In the genomic region with DNA sequence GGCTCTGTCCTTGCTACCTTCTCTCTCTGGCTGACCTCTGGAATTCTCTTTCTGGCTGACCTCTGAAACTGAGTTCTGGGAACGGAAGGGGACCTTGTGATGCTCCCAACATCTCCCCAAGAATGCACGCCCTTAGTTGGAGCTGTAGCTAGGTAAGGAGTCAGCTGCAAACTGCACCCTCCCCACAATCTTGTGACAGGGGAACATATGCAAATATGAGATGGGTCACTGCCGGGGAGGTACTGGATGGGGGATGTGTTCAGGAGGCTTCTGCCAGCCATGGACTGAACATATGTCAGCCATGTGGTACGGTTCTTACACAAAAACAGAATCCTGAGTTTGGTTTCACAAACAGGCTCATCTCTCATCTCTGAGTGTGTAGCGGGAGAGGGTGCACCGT, we compare ENCODE assay signal across 13 cellular contexts. TPM values are rescaled to one million over a fixed set of nuclear protein-coding genes. Genes with fewer than 3 reads are reported as not detected.
DNase-seq lines count a peak whose midpoint lies in the region; ATAC-seq and TF ChIP-seq lines count a peak whose summit lies in the region.
"Had no signal": no experiment of that assay in that cellular context is flagged by ENCODE, and none has a peak within 500 bp of the region (broad histone marks: within the 10 kb centered on the region; RNA-seq: fewer than 3 reads in every experiment).

No MANE protein-coding gene starts in this region.

- no peak overlapping the region for H3K4me3 Mint-ChIP-seq in activated CD4-positive, alpha-beta T cell treated with anti-CD3 and anti-CD28 coated beads, Interleukin-2, amount 10 ng/mL, durations not matched to agents 24 days and 14 days
- H3K4me3 Mint-ChIP-seq in activated CD4-positive, alpha-beta T cell treated with anti-CD3 and anti-CD28 coated beads, Interleukin-2, amount 10 ng/mL, durations not matched to agents 7 days and 5 days: no peak overlapping the region

- H3K27me3 Mint-ChIP-seq in activated CD4-positive, alpha-beta T cell treated with anti-CD3 and anti-CD28 coated beads, Interleukin-2, amount 10 ng/mL, durations not matched to agents 24 days and 14 days: no peaks in the 10 kb centered on the region
- H3K27me3 Mint-ChIP-seq in activated CD4-positive, alpha-beta T cell treated with anti-CD3 and anti-CD28 coated beads, Interleukin-2, amount 10 ng/mL, durations not matched to agents 7 days and 5 days: no peaks in the 10 kb centered on the region

- H3K4me3 ChIP-seq in spleen: peak overlapping the region in 1 of 8 donors; percentile 43
- H3K4me3 ChIP-seq: HAP-1 had no signal

- intact Hi-C loops in activated CD4-positive, alpha-beta T cell treated with anti-CD3 and anti-CD28 coated beads, Interleukin-2, amount 10 ng/mL, durations not matched to agents 24 days and 14 days (cut with micrococcal nuclease): no loop called here
- intact Hi-C loops in spleen (cut with DNase I; ENCODE audit: low total_unique reads): no loop called here
- intact Hi-C loops in sciatic nerve (cut with DNase I): no loop called here

- 62 to 80% (median 77%) methylated on average over 5 to 6 of the region's 6 CpGs for WGBS in spleen, 5 donors

- H3K9me3 Mint-ChIP-seq in activated CD4-positive, alpha-beta T cell treated with anti-CD3 and anti-CD28 coated beads, Interleukin-2, amount 10 ng/mL, durations not matched to agents 24 days and 14 days: peaks cover 2% of the 10 kb centered on the region
- H3K9me3 Mint-ChIP-seq in activated CD4-positive, alpha-beta T cell treated with anti-CD3 and anti-CD28 coated beads, Interleukin-2, amount 10 ng/mL, durations not matched to agents 7 days and 5 days: no peaks in the 10 kb centered on the region

- H3K36me3 Mint-ChIP-seq in activated CD4-positive, alpha-beta T cell treated with anti-CD3 and anti-CD28 coated beads, Interleukin-2, amount 10 ng/mL, durations not matched to agents 24 days and 14 days (ENCODE audit: low read depth): peaks cover 46% of the 10 kb centered on the region
- H3K36me3 Mint-ChIP-seq in activated CD4-positive, alpha-beta T cell treated with anti-CD3 and anti-CD28 coated beads, Interleukin-2, amount 10 ng/mL, durations not matched to agents 7 days and 5 days (ENCODE audit: low read depth): peaks cover 30% of the 10 kb centered on the region

- peak in 2 of 3 donors; percentile 35 to 41 for TF ChIP-seq POLR2A in spleen (IDR thresholded peaks at IDR 0.05)

- H3K27ac ChIP-seq in spleen: peak overlapping the region in 7 of 8 donors; percentile 45 to 86 (median 73)

- H3K4me1 Mint-ChIP-seq in activated CD4-positive, alpha-beta T cell treated with anti-CD3 and anti-CD28 coated beads, Interleukin-2, amount 10 ng/mL, durations not matched to agents 24 days and 14 days: peaks cover 50% of the 10 kb centered on the region
- H3K4me1 Mint-ChIP-seq in activated CD4-positive, alpha-beta T cell treated with anti-CD3 and anti-CD28 coated beads, Interleukin-2, amount 10 ng/mL, durations not matched to agents 7 days and 5 days: peaks cover 51% of the 10 kb centered on the region

- peak overlapping the region; percentile 74 for H3K27ac Mint-ChIP-seq in activated CD4-positive, alpha-beta T cell treated with anti-CD3 and anti-CD28 coated beads, Interleukin-2, amount 10 ng/mL, durations not matched to agents 24 days and 14 days
- no peak overlapping the region for H3K27ac Mint-ChIP-seq in activated CD4-positive, alpha-beta T cell treated with anti-CD3 and anti-CD28 coated beads, Interleukin-2, amount 10 ng/mL, durations not matched to agents 7 days and 5 days

- peaks cover 14 to 99% (median 80%) of the 10 kb centered on the region in 6 donors for H3K4me1 ChIP-seq in spleen
- H3K4me1 ChIP-seq: HAP-1 had no signal

- peaks cover 0 to 13% (median 3%) of the 10 kb centered on the region in 6 donors for H3K36me3 ChIP-seq in spleen
- H3K36me3 ChIP-seq: HAP-1 had no signal

- ATAC-seq in GM21723 (IDR thresholded peaks at IDR 0.05; ENCODE audit: unreplicated experiment) (peak; percentile 95), HG03469 (IDR thresholded peaks at IDR 0.05; ENCODE audit: unreplicated experiment) (peak; percentile 86), sciatic nerve (no peak)

- CTCF ChIA-PET in activated CD4-positive, alpha-beta T cell treated with anti-CD3 and anti-CD28 coated beads, Interleukin-2, amount 10 ng/mL, durations not matched to agents 7 days and 5 days (lab: Charles Lee): interaction anchor here (1.2 to 1.7 kb wide), 2 partner anchors 12 to 79 kb away, joined by 3 to 4 read pairs; no protein-coding TSS in a partner anchor

- POLR2A ChIA-PET in activated CD4-positive, alpha-beta T cell treated with anti-CD3 and anti-CD28 coated beads, Interleukin-2, amount 10 ng/mL, durations not matched to agents 7 days and 5 days (lab: Charles Lee): no interaction called here

- TF ChIP-seq CTCF in spleen (IDR thresholded peaks at IDR 0.05 in 8 of 11, conservative IDR thresholded peaks at IDR 0.05 in 3 of 11): no peak

- no peaks in the 10 kb centered on the region for H3K27me3 ChIP-seq in spleen (replicated peaks in 1 of 7)

- H3K9me3 ChIP-seq in spleen: no peaks in the 10 kb centered on the region
- H3K9me3 ChIP-seq: HAP-1 had no signal

- peak; percentile 48 for DNase-seq in activated CD4-positive, alpha-beta T cell treated with anti-CD3 and anti-CD28 coated beads, Interleukin-2, amount 10 ng/mL, durations not matched to agents 24 days and 14 days
- no peak for DNase-seq in activated CD4-positive, alpha-beta T cell treated with anti-CD3 and anti-CD28 coated beads, Interleukin-2, amount 10 ng/mL, durations not matched to agents 7 days and 5 days
- DNase-seq in spleen: peak; percentile 78
- DNase-seq in sciatic nerve (ENCODE audit: low spot score): no peak
- DNase-seq in NCI-H2029 (lab: John Stamatoyannopoulos, UW): no peak
- DNase-seq in COLO829 (ENCODE audit: low spot score): no peak
- DNase-seq: ACHN; activated CD8-positive, alpha-beta memory T cell treated with anti-CD3 and anti-CD28 coated beads, Interleukin-2, amount 50 U/mL, for 4 hours; NCI-H82; stimulated activated CD4-positive, alpha-beta T cell treated with anti-CD3 and anti-CD28 coated beads, Interleukin-4, amount 100 ng/mL, for 1 hour had no signal

RNA-seq across cellular contexts. Expression of a gene that starts 34.2 kb away (rescaled TPM):
- 80.5 and 81.3 TPM in 2 replicates for total RNA-seq in activated CD4-positive, alpha-beta T cell treated with anti-CD3 and anti-CD28 coated beads, Interleukin-2, amount 10 ng/mL, durations not matched to agents 24 days and 14 days
- total RNA-seq in activated CD4-positive, alpha-beta T cell treated with anti-CD3 and anti-CD28 coated beads, Interleukin-2, amount 10 ng/mL, durations not matched to agents 7 days and 5 days: 100 to 1,000 TPM; 113 to 119 TPM
- 100 to 1,000 TPM in 1 of 7 donors, 10 to 100 TPM in 6; 65.7 to 112 (median 83.2) TPM for total RNA-seq in spleen
- polyA plus RNA-seq in spleen: 10 to 100 TPM in 2 of 3 donors, 1 to 10 TPM in 1; 9.6 to 18.0 (median 15.0) TPM
- 47.3 TPM for total RNA-seq in sciatic nerve

Comparison
In these comparisons a context has a peak if more than half of its experiments do, and no peak if none do; other contexts are left out.
1. DNase-seq: peak in activated CD4-positive, alpha-beta T cell treated with anti-CD3 and anti-CD28 coated beads, Interleukin-2, amount 10 ng/mL, durations not matched to agents 24 days and 14 days (single experiment) and spleen (single experiment); none in activated CD4-positive, alpha-beta T cell treated with anti-CD3 and anti-CD28 coated beads, Interleukin-2, amount 10 ng/mL, durations not matched to agents 7 days and 5 days (single experiment), sciatic nerve (single experiment), NCI-H2029 (single experiment) and COLO829 (single experiment).